In genomic region chr2:9207641-9208301, GRCh38 we compare ENCODE assay signal across 8 cellular contexts. TPM values are rescaled to one million over a fixed set of nuclear protein-coding genes. Genes with fewer than 3 reads are reported as not detected.
DNase-seq lines count a peak whose midpoint lies in the region; ATAC-seq lines count a peak whose summit lies in the region.

No MANE protein-coding gene starts in this region.

- no peaks in the 10 kb centered on the region for H3K9me3 Mint-ChIP-seq in stimulated activated effector memory CD8-positive, alpha-beta T cell treated with anti-CD3 and anti-CD28 coated beads, Interleukin-12 subunit alpha, Interleukin-12 subunit beta, amount 100 ng/mL, for 72 hours

- peak overlapping the region; percentile 87 for H3K4me3 ChIP-seq in adipocyte (ENCODE audit: low read length)

- DNase-seq in NCI-H1417 (lab: John Stamatoyannopoulos, UW) (peak; percentile 76 to 83 (median 81)), NCI-H1417 treated with DMSO at 0.1 percent for 48 hours (lab: John Stamatoyannopoulos, UW) (no peak), M059J (ENCODE audit: low read depth) (peak; percentile 39), adipocyte (ENCODE audit: low read depth) (peak; percentile 46), iPS-NIHi7 (ENCODE audit: extremely low spot score) (peak; percentile 43), midbrain (lab: John Stamatoyannopoulos, UW) (no peak)
- no peak for DNase-seq in stimulated activated effector memory CD8-positive, alpha-beta T cell treated with anti-CD3 and anti-CD28 coated beads, Interleukin-12 subunit alpha, Interleukin-12 subunit beta, amount 100 ng/mL, for 72 hours (ENCODE audit: low spot score in 2 of 2)

- no peaks in the 10 kb centered on the region for H3K9me3 ChIP-seq in adipocyte (ENCODE audit: control insufficient read depth, low read length)

- peak overlapping the region; percentile 36 for H3K4me3 Mint-ChIP-seq in stimulated activated effector memory CD8-positive, alpha-beta T cell treated with anti-CD3 and anti-CD28 coated beads, Interleukin-12 subunit alpha, Interleukin-12 subunit beta, amount 100 ng/mL, for 72 hours

- ATAC-seq in stimulated activated effector memory CD8-positive, alpha-beta T cell treated with anti-CD3 and anti-CD28 coated beads, Interleukin-12 subunit alpha, Interleukin-12 subunit beta, amount 100 ng/mL, for 72 hours = peak; percentile 20
- ATAC-seq in GM21447 (IDR thresholded peaks at IDR 0.05; ENCODE audit: unreplicated experiment) = no peak

- H3K4me1 ChIP-seq in adipocyte (ENCODE audit: control insufficient read depth, insufficient read depth, low read length) = peaks cover 27% of the 10 kb centered on the region

- peak overlapping the region; percentile 86 for H3K9ac ChIP-seq in adipocyte (ENCODE audit: low read length)

- H3K4me1 Mint-ChIP-seq in stimulated activated effector memory CD8-positive, alpha-beta T cell treated with anti-CD3 and anti-CD28 coated beads, Interleukin-12 subunit alpha, Interleukin-12 subunit beta, amount 100 ng/mL, for 72 hours = peaks cover 6% of the 10 kb centered on the region

- no peaks in the 10 kb centered on the region for H3K27me3 ChIP-seq in adipocyte (replicated peaks; ENCODE audit: control insufficient read depth, insufficient read depth, low read length)

- no peak overlapping the region for H3K27ac Mint-ChIP-seq in stimulated activated effector memory CD8-positive, alpha-beta T cell treated with anti-CD3 and anti-CD28 coated beads, Interleukin-12 subunit alpha, Interleukin-12 subunit beta, amount 100 ng/mL, for 72 hours

- H3K36me3 ChIP-seq in adipocyte (ENCODE audit: control insufficient read depth, insufficient read depth, low read length, severe bottlenecking) = no peaks in the 10 kb centered on the region

- no peaks in the 10 kb centered on the region for H3K36me3 Mint-ChIP-seq in stimulated activated effector memory CD8-positive, alpha-beta T cell treated with anti-CD3 and anti-CD28 coated beads, Interleukin-12 subunit alpha, Interleukin-12 subunit beta, amount 100 ng/mL, for 72 hours

RNA-seq across cellular contexts. Expression of gene ASAP2, which starts 1.2 kb away (rescaled TPM):
- total RNA-seq in M059J (2014; rRNA removed; shearing (Covaris generic)) = 14.9 and 17.2 TPM in 2 replicates

Comparison
In these comparisons a context has a peak if more than half of its experiments do, and no peak if none do; other contexts are left out.
1. DNase-seq: peak in NCI-H1417 (3 of 3), M059J (single experiment), adipocyte (single experiment) and iPS-NIHi7 (single experiment); none in NCI-H1417 treated with DMSO at 0.1 percent for 48 hours (single experiment), stimulated activated effector memory CD8-positive, alpha-beta T cell treated with anti-CD3 and anti-CD28 coated beads, Interleukin-12 subunit alpha, Interleukin-12 subunit beta, amount 100 ng/mL, for 72 hours (0 of 2) and midbrain (single experiment).